In the genomic region with DNA sequence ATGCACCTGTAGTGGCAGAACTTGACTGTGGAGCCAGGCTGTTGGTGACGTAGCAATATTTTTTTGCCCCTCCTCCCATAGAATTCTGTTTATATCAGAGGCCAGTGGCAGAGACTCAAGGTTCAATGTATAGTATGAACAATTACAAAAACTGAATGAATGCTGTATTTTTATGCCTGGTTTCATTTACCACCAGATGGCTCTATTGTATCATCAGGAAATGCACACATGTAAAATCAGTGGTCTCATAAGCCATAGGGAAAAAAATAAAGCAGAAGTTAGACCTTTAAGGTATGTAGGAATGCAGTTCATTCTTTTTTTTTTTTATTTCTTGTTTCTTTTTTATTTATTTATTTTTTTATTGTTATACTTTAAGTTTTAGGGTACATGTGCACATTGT, we compare ENCODE assay signal across 10 cellular contexts. TPM values are rescaled to one million over a fixed set of nuclear protein-coding genes. Genes with fewer than 3 reads are reported as not detected.
DNase-seq lines count a peak whose midpoint lies in the region; ATAC-seq and TF ChIP-seq lines count a peak whose summit lies in the region.
"Had no signal": no experiment of that assay in that cellular context is flagged by ENCODE, and none has a peak within 500 bp of the region (broad histone marks: within the 10 kb centered on the region; RNA-seq: fewer than 3 reads in every experiment).

No MANE protein-coding gene starts in this region.

- POLR2A ChIA-PET in activated CD8-positive, alpha-beta T cell treated with anti-CD3 and anti-CD28 coated beads for 36 hours (lab: Charles Lee): no interaction called here
- POLR2A ChIA-PET in activated CD8-positive, alpha-beta T cell treated with anti-CD3 and anti-CD28 coated beads, Interleukin-2, amount 10 ng/mL, durations not matched to agents 7 days and 5 days (lab: Charles Lee): no interaction called here
- POLR2A ChIA-PET in PC-3 (lab: Charles Lee; ENCODE audit: unreplicated experiment): no interaction called here

- no peaks in the 10 kb centered on the region for H3K79me2 ChIP-seq in PC-3 (ENCODE audit: low read length)

- H3K4me1 Mint-ChIP-seq in activated CD8-positive, alpha-beta T cell treated with anti-CD3 and anti-CD28 coated beads for 36 hours (ENCODE audit: low read depth): no peaks in the 10 kb centered on the region
- H3K4me1 Mint-ChIP-seq in activated CD8-positive, alpha-beta T cell treated with anti-CD3 and anti-CD28 coated beads, Interleukin-2, amount 10 ng/mL, durations not matched to agents 7 days and 5 days (ENCODE audit: low read depth): no peaks in the 10 kb centered on the region
- H3K4me1 Mint-ChIP-seq in activated T-cell treated with anti-CD3 and anti-CD28 coated beads, Interleukin-2, amount 50 U/mL, for 4 hours (ENCODE audit: low read depth): no peaks in the 10 kb centered on the region
- H3K4me1 Mint-ChIP-seq: naive thymus-derived CD4-positive, alpha-beta T cell had no signal

- in situ Hi-C loops in transverse colon (cut with MboI; ENCODE audit: low pct_ligation_motif_present in 1 of 4, low pct_unique_long_range_greater_than_20kb in 1 of 4, low sequenced_read_pairs in 3 of 4): loop anchor here in 1 of 4 donors (10.0 kb wide), 1 partner anchor 458 kb away; no protein-coding TSS in a partner anchor

- no peak overlapping the region for H3K4me2 ChIP-seq in PC-3 (ENCODE audit: low read length)

- H3K27ac ChIP-seq in PC-3 (ENCODE audit: low read length) (no peak overlapping the region), transverse colon (no peak overlapping the region)

- H3K9me3 Mint-ChIP-seq in activated CD8-positive, alpha-beta T cell treated with anti-CD3 and anti-CD28 coated beads for 36 hours: no peaks in the 10 kb centered on the region
- H3K9me3 Mint-ChIP-seq in activated CD8-positive, alpha-beta T cell treated with anti-CD3 and anti-CD28 coated beads, Interleukin-2, amount 10 ng/mL, durations not matched to agents 7 days and 5 days (ENCODE audit: insufficient read depth): no peaks in the 10 kb centered on the region
- no peaks in the 10 kb centered on the region for H3K9me3 Mint-ChIP-seq in activated T-cell treated with anti-CD3 and anti-CD28 coated beads, Interleukin-2, amount 50 U/mL, for 4 hours

- no peaks in the 10 kb centered on the region for H3K4me1 ChIP-seq in PC-3 (ENCODE audit: insufficient read depth, low read length)
- no peaks in the 10 kb centered on the region for H3K4me1 ChIP-seq in transverse colon

- no peak for DNase-seq in activated CD8-positive, alpha-beta T cell treated with anti-CD3 and anti-CD28 coated beads for 36 hours
- DNase-seq in activated CD8-positive, alpha-beta T cell treated with anti-CD3 and anti-CD28 coated beads, Interleukin-2, amount 10 ng/mL, durations not matched to agents 7 days and 5 days: no peak
- DNase-seq in PC-3: peak; percentile 69
- peak; percentile 44 for DNase-seq in fibroblast of mammary gland (ENCODE audit: low read depth)
- DNase-seq in transverse colon: no peak
- no peak for DNase-seq in NCI-H345 treated with DMSO at 0.1 percent for 48 hours (lab: John Stamatoyannopoulos, UW; ENCODE audit: unreplicated experiment)
- DNase-seq in COR-L47 (lab: John Stamatoyannopoulos, UW): no peak
- no peak for DNase-seq in activated T-cell treated with anti-CD3 and anti-CD28 coated beads, Interleukin-2, amount 50 U/mL, for 4 hours

- 33 to 65% methylated on average over 1 of the region's 1 CpG for WGBS in transverse colon (ENCODE audit: low coverage in 1 of 2), 2 donors

- H3F3A ChIP-seq in PC-3 (ENCODE audit: low read length, unreplicated experiment): no peaks in the 10 kb centered on the region

- peaks cover 20% of the 10 kb centered on the region for H3K27me3 ChIP-seq in PC-3 (ENCODE audit: low read length)
- no peaks in the 10 kb centered on the region for H3K27me3 ChIP-seq in transverse colon

- no peak overlapping the region for H3K27ac Mint-ChIP-seq in activated CD8-positive, alpha-beta T cell treated with anti-CD3 and anti-CD28 coated beads for 36 hours
- H3K27ac Mint-ChIP-seq in activated CD8-positive, alpha-beta T cell treated with anti-CD3 and anti-CD28 coated beads, Interleukin-2, amount 10 ng/mL, durations not matched to agents 7 days and 5 days: no peak overlapping the region
- H3K27ac Mint-ChIP-seq: naive thymus-derived CD4-positive, alpha-beta T cell had no signal

- no peak overlapping the region for H3K9ac ChIP-seq in PC-3 (ENCODE audit: low read length)

- H2AFZ ChIP-seq in PC-3 (ENCODE audit: low read length): no peak overlapping the region

- H3K4me3 ChIP-seq in PC-3 (ENCODE audit: low read length): no peak overlapping the region
- no peak overlapping the region for H3K4me3 ChIP-seq in fibroblast of mammary gland (ENCODE audit: control insufficient read depth, low read depth, low read length)
- no peak overlapping the region for H3K4me3 ChIP-seq in transverse colon

- H3K27me3 Mint-ChIP-seq in activated CD8-positive, alpha-beta T cell treated with anti-CD3 and anti-CD28 coated beads for 36 hours: peaks cover 6% of the 10 kb centered on the region
- no peaks in the 10 kb centered on the region for H3K27me3 Mint-ChIP-seq in activated CD8-positive, alpha-beta T cell treated with anti-CD3 and anti-CD28 coated beads, Interleukin-2, amount 10 ng/mL, durations not matched to agents 7 days and 5 days (ENCODE audit: low read depth)
- H3K27me3 Mint-ChIP-seq in activated T-cell treated with anti-CD3 and anti-CD28 coated beads, Interleukin-2, amount 50 U/mL, for 4 hours (ENCODE audit: low read depth): peaks cover 6% of the 10 kb centered on the region

- BruUV-seq in PC-3 (replicated peaks; lab: Mats Ljungman, UMichigan): no TSS peak

- TF ChIP-seq EP300 in transverse colon (IDR thresholded peaks at IDR 0.05; ENCODE audit: low read depth): no peak

- no peak overlapping the region for H3K4me3 Mint-ChIP-seq in activated CD8-positive, alpha-beta T cell treated with anti-CD3 and anti-CD28 coated beads for 36 hours
- H3K4me3 Mint-ChIP-seq in activated CD8-positive, alpha-beta T cell treated with anti-CD3 and anti-CD28 coated beads, Interleukin-2, amount 10 ng/mL, durations not matched to agents 7 days and 5 days: no peak overlapping the region
- H3K4me3 Mint-ChIP-seq in activated T-cell treated with anti-CD3 and anti-CD28 coated beads, Interleukin-2, amount 50 U/mL, for 4 hours: no peak overlapping the region
- H3K4me3 Mint-ChIP-seq: naive thymus-derived CD4-positive, alpha-beta T cell had no signal

- no peaks in the 10 kb centered on the region for H3K9me2 ChIP-seq in PC-3 (replicated peaks; ENCODE audit: low read length)

- no peaks in the 10 kb centered on the region for H3K36me3 ChIP-seq in PC-3 (ENCODE audit: low read depth, low read length)
- H3K36me3 ChIP-seq in transverse colon: no peaks in the 10 kb centered on the region

- ATAC-seq in activated CD8-positive, alpha-beta T cell treated with anti-CD3 and anti-CD28 coated beads for 36 hours: no peak
- ATAC-seq in activated CD8-positive, alpha-beta T cell treated with anti-CD3 and anti-CD28 coated beads, Interleukin-2, amount 10 ng/mL, durations not matched to agents 7 days and 5 days: no peak
- ATAC-seq in PC-3: peak; percentile 92
- ATAC-seq in activated T-cell treated with anti-CD3 and anti-CD28 coated beads, Interleukin-2, amount 50 U/mL, for 4 hours: no peak
- ATAC-seq: naive thymus-derived CD4-positive, alpha-beta T cell had no signal

- H3K36me3 Mint-ChIP-seq in activated CD8-positive, alpha-beta T cell treated with anti-CD3 and anti-CD28 coated beads for 36 hours (ENCODE audit: low read depth): no peaks in the 10 kb centered on the region
- H3K36me3 Mint-ChIP-seq in activated CD8-positive, alpha-beta T cell treated with anti-CD3 and anti-CD28 coated beads, Interleukin-2, amount 10 ng/mL, durations not matched to agents 7 days and 5 days (ENCODE audit: low read depth): no peaks in the 10 kb centered on the region
- H3K36me3 Mint-ChIP-seq in activated T-cell treated with anti-CD3 and anti-CD28 coated beads, Interleukin-2, amount 50 U/mL, for 4 hours (ENCODE audit: insufficient read depth): no peaks in the 10 kb centered on the region
- H3K36me3 Mint-ChIP-seq: naive thymus-derived CD4-positive, alpha-beta T cell had no signal

- CTCF ChIA-PET in activated CD8-positive, alpha-beta T cell treated with anti-CD3 and anti-CD28 coated beads for 36 hours (lab: Charles Lee): no interaction called here
- CTCF ChIA-PET in activated CD8-positive, alpha-beta T cell treated with anti-CD3 and anti-CD28 coated beads, Interleukin-2, amount 10 ng/mL, durations not matched to agents 7 days and 5 days (lab: Charles Lee): no interaction called here
- CTCF ChIA-PET in PC-3 (lab: Charles Lee): no interaction called here

- H4K20me1 ChIP-seq in PC-3 (ENCODE audit: low read length): no peaks in the 10 kb centered on the region

- TF ChIP-seq POLR2A in transverse colon (IDR thresholded peaks at IDR 0.05): no peak

- peak; percentile 30 for TF ChIP-seq CTCF in activated CD8-positive, alpha-beta T cell treated with anti-CD3 and anti-CD28 coated beads for 36 hours (IDR thresholded peaks at IDR 0.05)
- peak; percentile 81 for TF ChIP-seq CTCF in PC-3 (conservative IDR thresholded peaks at IDR 0.05; ENCODE audit: low read depth, low read length)
- peak; percentile 65 for TF ChIP-seq CTCF in fibroblast of mammary gland (conservative IDR thresholded peaks at IDR 0.05; ENCODE audit: control insufficient read depth, insufficient read depth, low read depth, low read length)
- TF ChIP-seq CTCF in transverse colon (IDR thresholded peaks at IDR 0.05): peak; percentile 39 to 47 (median 43)

- H3K9me3 ChIP-seq in PC-3 (ENCODE audit: low read length) (no peaks in the 10 kb centered on the region), transverse colon (no peaks in the 10 kb centered on the region)

- intact Hi-C loops in activated CD8-positive, alpha-beta T cell treated with anti-CD3 and anti-CD28 coated beads for 36 hours (cut with micrococcal nuclease): no loop called here
- intact Hi-C loops in PC-3 (cut with micrococcal nuclease) (loop anchor here (1.0 to 10.0 kb wide), 4 partner anchors 184 to 1098 kb away; no protein-coding TSS in a partner anchor), transverse colon (cut with DNase I; ENCODE audit: low total_unique reads) (loop anchor here (10.0 kb wide), 1 partner anchor 182 kb away; no protein-coding TSS in a partner anchor)

RNA-seq across cellular contexts. Expression of a gene that starts 43.6 kb away (rescaled TPM):
- total RNA-seq in activated CD8-positive, alpha-beta T cell treated with anti-CD3 and anti-CD28 coated beads for 36 hours: not detected
- total RNA-seq in activated CD8-positive, alpha-beta T cell treated with anti-CD3 and anti-CD28 coated beads, Interleukin-2, amount 10 ng/mL, durations not matched to agents 7 days and 5 days: not detected
- total RNA-seq in PC-3 (2014; rRNA removed) (not detected in 2 replicates), transverse colon (not detected)
- total RNA-seq in activated T-cell treated with anti-CD3 and anti-CD28 coated beads, Interleukin-2, amount 50 U/mL, for 4 hours: not detected
- total RNA-seq: Daoy; naive thymus-derived CD4-positive, alpha-beta T cell had no signal

Comparison
In these comparisons a context has a peak if more than half of its experiments do, and no peak if none do; other contexts are left out.
1. DNase-seq: peak in PC-3 (single experiment) and fibroblast of mammary gland (single experiment); none in activated CD8-positive, alpha-beta T cell treated with anti-CD3 and anti-CD28 coated beads for 36 hours (single experiment), activated CD8-positive, alpha-beta T cell treated with anti-CD3 and anti-CD28 coated beads, Interleukin-2, amount 10 ng/mL, durations not matched to agents 7 days and 5 days (single experiment), transverse colon (single experiment), NCI-H345 treated with DMSO at 0.1 percent for 48 hours (single experiment), COR-L47 (single experiment) and activated T-cell treated with anti-CD3 and anti-CD28 coated beads, Interleukin-2, amount 50 U/mL, for 4 hours (single experiment).
2. CTCF ChIP-seq: peak in every context shown above with its lines; median percentile 81 in PC-3; 65 in fibroblast of mammary gland; 43 in transverse colon; 30 in activated CD8-positive, alpha-beta T cell treated with anti-CD3 and anti-CD28 coated beads for 36 hours.